27 cellular contexts compared by ENCODE assay signal in the genomic region with DNA sequence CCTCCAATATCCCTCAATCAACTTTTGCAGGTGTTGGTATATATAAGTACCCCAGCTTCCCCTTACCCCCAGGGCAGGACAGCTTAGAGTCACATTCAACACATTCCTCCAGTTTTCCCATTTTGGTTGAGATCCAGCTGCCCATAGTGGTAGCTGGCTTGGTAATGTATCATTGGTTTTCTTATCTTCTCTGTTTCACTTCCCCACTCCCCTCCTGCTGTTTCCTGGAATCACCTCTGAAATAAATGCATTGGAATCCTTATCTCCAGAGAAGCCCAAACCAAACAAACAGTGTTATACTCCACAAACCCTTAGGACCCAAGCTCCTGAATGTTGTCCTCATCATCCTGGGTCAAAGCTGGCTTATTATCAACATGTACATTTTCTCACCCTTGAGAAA.
"Had no signal": no experiment of that assay in that cellular context is flagged by ENCODE, and none has a peak within 500 bp of the region (broad histone marks: within the 10 kb centered on the region; RNA-seq: fewer than 3 reads in every experiment).

No MANE protein-coding gene starts in this region.

- H3K27me3 ChIP-seq: heart right ventricle, pancreas, sigmoid colon, suprapubic skin, tibial artery, upper lobe of right lung had no signal

- H3K9me3 Mint-ChIP-seq: activated CD4-positive, alpha-beta memory T cell treated with anti-CD3 and anti-CD28 coated beads for 36 hours; activated naive CD4-positive, alpha-beta T cell treated with anti-CD3 and anti-CD28 coated beads, Interleukin-2, amount 10 ng/mL, durations not matched to agents 7 days and 5 days; activated naive CD8-positive, alpha-beta T cell treated with anti-CD3 and anti-CD28 coated beads, Interleukin-2, amount 10 ng/mL, durations not matched to agents 7 days and 5 days; activated T-helper 1 cell treated with anti-CD3 and anti-CD28 coated beads, Interleukin-12 subunit alpha, Interleukin-12 subunit beta, Interleukin-2, Interleukin-4 antibody, amounts not matched to agents 30 ng/mL and 10 ng/mL and 1 ng/mL, durations not matched to agents 14 hours and 24 hours and 36 hours; central memory CD8-positive, alpha-beta T cell; dendritic cell treated with granulocyte-macrophage colony-stimulating factor and Interleukin-4, amounts not matched to agents 40 ng/mL and 50 ng/mL, for 4 days; naive thymus-derived CD8-positive, alpha-beta T cell; stimulated activated naive B cell treated with anti-CD40 and anti-IgM and Interleukin-4, amounts not matched to agents 10 μg/mL and 1 μg/mL and 100 μg/mL, for 72 hours had no signal

- H3K36me3 Mint-ChIP-seq: activated CD4-positive, alpha-beta memory T cell treated with anti-CD3 and anti-CD28 coated beads for 36 hours; activated naive CD4-positive, alpha-beta T cell treated with anti-CD3 and anti-CD28 coated beads, Interleukin-2, amount 10 ng/mL, durations not matched to agents 7 days and 5 days; activated naive CD8-positive, alpha-beta T cell treated with anti-CD3 and anti-CD28 coated beads, Interleukin-2, amount 10 ng/mL, durations not matched to agents 7 days and 5 days; naive thymus-derived CD8-positive, alpha-beta T cell; stimulated activated naive B cell treated with anti-CD40 and anti-IgM and Interleukin-4, amounts not matched to agents 10 μg/mL and 1 μg/mL and 100 μg/mL, for 72 hours had no signal

- H3K4me3 ChIP-seq: esophagus squamous epithelium, heart right ventricle, pancreas, prostate gland, sigmoid colon, smooth muscle cell, suprapubic skin, tibial artery, upper lobe of right lung had no signal

- ATAC-seq: heart right ventricle; naive thymus-derived CD8-positive, alpha-beta T cell; pancreas; stimulated activated naive B cell treated with anti-CD40 and anti-IgM and Interleukin-4, amounts not matched to agents 10 μg/mL and 1 μg/mL and 100 μg/mL, for 72 hours had no signal

- DNase-seq: activated CD4-positive, alpha-beta memory T cell treated with anti-CD3 and anti-CD28 coated beads for 36 hours; activated CD4-positive, alpha-beta T cell treated with anti-CD3 and anti-CD28 coated beads for 4 hours; activated CD8-positive, alpha-beta memory T cell treated with anti-CD3 and anti-CD28 coated beads, Interleukin-2, amount 50 U/mL, for 4 hours; activated gamma-delta T cell; activated naive CD4-positive, alpha-beta T cell treated with anti-CD3 and anti-CD28 coated beads, Interleukin-2, amount 10 ng/mL, durations not matched to agents 7 days and 5 days; activated naive CD8-positive, alpha-beta T cell treated with anti-CD3 and anti-CD28 coated beads, Interleukin-2, amount 10 ng/mL, durations not matched to agents 7 days and 5 days; activated T-cell treated with anti-CD3 and anti-CD28 coated beads, Interleukin-2, amount 50 U/mL, for 1 hour; esophagus squamous epithelium; foreskin melanocyte; heart right ventricle; naive thymus-derived CD8-positive, alpha-beta T cell; nucleus accumbens; pancreas; sigmoid colon; stimulated activated CD4-positive, alpha-beta T cell treated with anti-CD3 and anti-CD28 coated beads, Interleukin-1b, Interleukin-23, amount 100 ng/mL, for 48 hours; stimulated activated naive B cell treated with anti-CD40 and anti-IgM and Interleukin-4, amounts not matched to agents 10 μg/mL and 1 μg/mL and 100 μg/mL, for 72 hours; T-helper 9 cell; tibial artery; upper lobe of right lung had no signal

- H3K36me3 ChIP-seq: esophagus squamous epithelium, heart right ventricle, pancreas, prostate gland, sigmoid colon, suprapubic skin, tibial artery, upper lobe of right lung had no signal

- H3K4me1 Mint-ChIP-seq: central memory CD8-positive, alpha-beta T cell had no signal

- H3K27me3 Mint-ChIP-seq: activated CD4-positive, alpha-beta memory T cell treated with anti-CD3 and anti-CD28 coated beads for 36 hours; central memory CD8-positive, alpha-beta T cell had no signal

- H3K27ac Mint-ChIP-seq: activated CD4-positive, alpha-beta memory T cell treated with anti-CD3 and anti-CD28 coated beads for 36 hours; activated naive CD4-positive, alpha-beta T cell treated with anti-CD3 and anti-CD28 coated beads, Interleukin-2, amount 10 ng/mL, durations not matched to agents 7 days and 5 days; activated naive CD8-positive, alpha-beta T cell treated with anti-CD3 and anti-CD28 coated beads, Interleukin-2, amount 10 ng/mL, durations not matched to agents 7 days and 5 days; activated T-helper 1 cell treated with anti-CD3 and anti-CD28 coated beads, Interleukin-12 subunit alpha, Interleukin-12 subunit beta, Interleukin-2, Interleukin-4 antibody, amounts not matched to agents 30 ng/mL and 10 ng/mL and 1 ng/mL, durations not matched to agents 14 hours and 24 hours and 36 hours; dendritic cell treated with granulocyte-macrophage colony-stimulating factor and Interleukin-4, amounts not matched to agents 40 ng/mL and 50 ng/mL, for 4 days; naive thymus-derived CD8-positive, alpha-beta T cell; stimulated activated naive B cell treated with anti-CD40 and anti-IgM and Interleukin-4, amounts not matched to agents 10 μg/mL and 1 μg/mL and 100 μg/mL, for 72 hours had no signal

- H3K9me3 ChIP-seq: esophagus squamous epithelium, heart right ventricle, pancreas, prostate gland, sigmoid colon, suprapubic skin, tibial artery, upper lobe of right lung had no signal

- H3K27ac ChIP-seq: esophagus squamous epithelium, heart right ventricle, pancreas, prostate gland, sigmoid colon, suprapubic skin, tibial artery, upper lobe of right lung, VCaP had no signal

- H3K4me1 ChIP-seq: esophagus squamous epithelium, heart right ventricle, pancreas, prostate gland, sigmoid colon, suprapubic skin, tibial artery, upper lobe of right lung had no signal

- H3K4me3 Mint-ChIP-seq: activated CD4-positive, alpha-beta memory T cell treated with anti-CD3 and anti-CD28 coated beads for 36 hours; activated naive CD4-positive, alpha-beta T cell treated with anti-CD3 and anti-CD28 coated beads, Interleukin-2, amount 10 ng/mL, durations not matched to agents 7 days and 5 days; activated naive CD8-positive, alpha-beta T cell treated with anti-CD3 and anti-CD28 coated beads, Interleukin-2, amount 10 ng/mL, durations not matched to agents 7 days and 5 days; activated T-helper 1 cell treated with anti-CD3 and anti-CD28 coated beads, Interleukin-12 subunit alpha, Interleukin-12 subunit beta, Interleukin-2, Interleukin-4 antibody, amounts not matched to agents 30 ng/mL and 10 ng/mL and 1 ng/mL, durations not matched to agents 14 hours and 24 hours and 36 hours; central memory CD8-positive, alpha-beta T cell; dendritic cell treated with granulocyte-macrophage colony-stimulating factor and Interleukin-4, amounts not matched to agents 40 ng/mL and 50 ng/mL, for 4 days; naive thymus-derived CD8-positive, alpha-beta T cell; neural crest cell; stimulated activated naive B cell treated with anti-CD40 and anti-IgM and Interleukin-4, amounts not matched to agents 10 μg/mL and 1 μg/mL and 100 μg/mL, for 72 hours had no signal
